In genomic region chr4:26218677-26219181, GRCh38 we compare ENCODE assay signal across 9 cellular contexts.
A peak's percentile ranks its signal among the peaks of the same experiment; 100 is the strongest.
DNase-seq lines count a peak whose midpoint lies in the region; ATAC-seq and TF ChIP-seq lines count a peak whose summit lies in the region.
"Had no signal": no experiment of that assay in that cellular context is flagged by ENCODE, and none has a peak within 500 bp of the region (broad histone marks: within the 10 kb centered on the region; RNA-seq: fewer than 3 reads in every experiment).

No MANE protein-coding gene starts in this region.

- no peaks in the 10 kb centered on the region for H3K36me3 Mint-ChIP-seq in osteocyte (ENCODE audit: unreplicated experiment)
- peaks cover 1% of the 10 kb centered on the region for H3K36me3 Mint-ChIP-seq in activated T-helper 2 cell treated with anti-CD3 and anti-CD28 coated beads, Interferon-gamma antibody, Interleukin-2, Interleukin-4, amounts not matched to agents 10 μg/mL and 5 μg/mL and 100 μg/mL, durations not matched to agents 14 hours and 24 hours and 36 hours (ENCODE audit: low read depth)

- H3K27ac Mint-ChIP-seq in osteocyte (ENCODE audit: unreplicated experiment): peak overlapping the region; percentile 84
- H3K27ac Mint-ChIP-seq in activated T-helper 2 cell treated with anti-CD3 and anti-CD28 coated beads, Interferon-gamma antibody, Interleukin-2, Interleukin-4, amounts not matched to agents 10 μg/mL and 5 μg/mL and 100 μg/mL, durations not matched to agents 14 hours and 24 hours and 36 hours: no peak overlapping the region

- peak; percentile 12 for ATAC-seq in GM18519 (IDR thresholded peaks at IDR 0.05; ENCODE audit: low FRiP score, unreplicated experiment)
- ATAC-seq in HG02973 (IDR thresholded peaks at IDR 0.05; ENCODE audit: unreplicated experiment): peak; percentile 11

- DNase-seq in UCSD-AML1 (lab: John Stamatoyannopoulos, UW; ENCODE audit: unreplicated experiment) (peak; percentile 15), osteocyte (ENCODE audit: extremely low spot score, unreplicated experiment) (no peak), HK-2 (ENCODE audit: unreplicated experiment) (no peak), NCI-H2227 treated with DMSO at 0.1 percent for 48 hours (lab: John Stamatoyannopoulos, UW) (no peak)
- no peak for DNase-seq in activated T-cell treated with anti-CD3 and anti-CD28 coated beads, Interleukin-2, amount 50 U/mL, for 1 hour
- no peak for DNase-seq in activated T-helper 2 cell treated with anti-CD3 and anti-CD28 coated beads, Interferon-gamma antibody, Interleukin-2, Interleukin-4, amounts not matched to agents 10 μg/mL and 5 μg/mL and 100 μg/mL, durations not matched to agents 14 hours and 24 hours and 36 hours (ENCODE audit: low spot score)
- DNase-seq: T-helper 1 cell had no signal

- H3K4me3 Mint-ChIP-seq in osteocyte (ENCODE audit: unreplicated experiment): no peak overlapping the region
- no peak overlapping the region for H3K4me3 Mint-ChIP-seq in activated T-helper 2 cell treated with anti-CD3 and anti-CD28 coated beads, Interferon-gamma antibody, Interleukin-2, Interleukin-4, amounts not matched to agents 10 μg/mL and 5 μg/mL and 100 μg/mL, durations not matched to agents 14 hours and 24 hours and 36 hours (ENCODE audit: low read depth)

- intact Hi-C loops in activated T-helper 2 cell treated with anti-CD3 and anti-CD28 coated beads, Interferon-gamma antibody, Interleukin-2, Interleukin-4, amounts not matched to agents 10 μg/mL and 5 μg/mL and 100 μg/mL, durations not matched to agents 14 hours and 24 hours and 36 hours (cut with micrococcal nuclease): no loop called here

- H3K4me1 Mint-ChIP-seq in osteocyte (ENCODE audit: unreplicated experiment): peaks cover 49% of the 10 kb centered on the region
- peaks cover 4% of the 10 kb centered on the region for H3K4me1 Mint-ChIP-seq in activated T-helper 2 cell treated with anti-CD3 and anti-CD28 coated beads, Interferon-gamma antibody, Interleukin-2, Interleukin-4, amounts not matched to agents 10 μg/mL and 5 μg/mL and 100 μg/mL, durations not matched to agents 14 hours and 24 hours and 36 hours (ENCODE audit: low read depth)

- peaks cover 4% of the 10 kb centered on the region for H3K27me3 Mint-ChIP-seq in osteocyte (ENCODE audit: unreplicated experiment)
- peaks cover 4% of the 10 kb centered on the region for H3K27me3 Mint-ChIP-seq in activated T-helper 2 cell treated with anti-CD3 and anti-CD28 coated beads, Interferon-gamma antibody, Interleukin-2, Interleukin-4, amounts not matched to agents 10 μg/mL and 5 μg/mL and 100 μg/mL, durations not matched to agents 14 hours and 24 hours and 36 hours (ENCODE audit: low read depth)

- TF ChIP-seq CTCF in osteocyte (IDR thresholded peaks at IDR 0.05): no peak

- H3K9me3 Mint-ChIP-seq in osteocyte (ENCODE audit: unreplicated experiment): no peaks in the 10 kb centered on the region
- peaks cover 4% of the 10 kb centered on the region for H3K9me3 Mint-ChIP-seq in activated T-helper 2 cell treated with anti-CD3 and anti-CD28 coated beads, Interferon-gamma antibody, Interleukin-2, Interleukin-4, amounts not matched to agents 10 μg/mL and 5 μg/mL and 100 μg/mL, durations not matched to agents 14 hours and 24 hours and 36 hours
